In the genomic region with DNA sequence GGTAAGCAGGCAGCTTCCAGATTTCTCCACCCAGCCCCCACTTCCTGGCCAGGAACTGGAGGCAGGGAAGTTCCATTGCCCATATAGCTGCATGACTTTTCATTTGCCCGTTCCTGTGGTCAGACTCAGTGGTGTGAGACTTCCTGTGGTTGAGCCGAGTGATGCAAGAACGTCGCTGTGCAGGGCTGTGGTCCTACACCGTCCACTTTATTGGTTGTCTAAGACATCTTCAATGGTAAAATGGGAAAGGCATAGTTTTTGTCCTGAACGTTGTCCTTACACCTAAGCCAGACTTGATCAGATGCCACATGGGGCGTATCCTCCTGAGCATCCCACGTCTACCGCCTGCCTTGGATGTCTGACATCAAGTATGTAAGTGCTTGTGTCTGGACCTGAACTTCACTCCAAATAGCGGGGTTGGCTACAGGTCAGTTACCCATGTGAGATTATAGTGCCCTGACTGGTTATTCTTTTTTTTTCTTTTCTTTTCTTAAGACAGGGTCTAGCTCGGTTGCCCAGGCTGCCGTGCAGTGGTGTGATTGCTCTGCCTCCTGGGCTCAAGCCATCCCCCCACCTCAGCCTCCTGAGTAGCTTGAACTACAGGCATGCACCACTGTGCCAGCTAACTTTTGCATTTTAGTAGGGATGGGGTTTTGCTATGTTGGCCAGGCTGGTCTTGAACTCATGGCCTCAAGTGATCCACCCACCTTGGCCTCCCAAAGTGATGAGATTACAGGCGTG, we compare ENCODE assay signal across 8 cellular contexts. TPM values are rescaled to one million over a fixed set of nuclear protein-coding genes. Genes with fewer than 3 reads are reported as not detected.
DNase-seq lines count a peak whose midpoint lies in the region; TF ChIP-seq lines count a peak whose summit lies in the region.

No MANE protein-coding gene starts in this region.

- intact Hi-C loops in activated CD4-positive, alpha-beta T cell treated with anti-CD3 and anti-CD28 coated beads, Interleukin-2, amount 10 ng/mL, durations not matched to agents 24 days and 14 days (cut with micrococcal nuclease), result loop anchor here (5.0 kb wide), 4 partner anchors 70 to 1215 kb away; a partner anchor contains a TSS

- H3K27me3 Mint-ChIP-seq in activated CD4-positive, alpha-beta T cell treated with anti-CD3 and anti-CD28 coated beads, Interleukin-2, amount 10 ng/mL, durations not matched to agents 24 days and 14 days, result no peaks in the 10 kb centered on the region
- H3K27me3 Mint-ChIP-seq in HFFc6 (ENCODE audit: insufficient read depth) (no peaks in the 10 kb centered on the region; the same call in 1 of the 2 replicates), chondrocyte (ENCODE audit: low read depth) (peaks cover 9% of the 10 kb centered on the region), mesothelial cell of epicardium (ENCODE audit: low read depth) (peaks cover 52% of the 10 kb centered on the region)

- peak overlapping the region; percentile 53 for H3K4me3 Mint-ChIP-seq in activated CD4-positive, alpha-beta T cell treated with anti-CD3 and anti-CD28 coated beads, Interleukin-2, amount 10 ng/mL, durations not matched to agents 24 days and 14 days
- peak overlapping the region; percentile 45; the same call in 1 of the 2 replicates for H3K4me3 Mint-ChIP-seq in HFFc6
- H3K4me3 Mint-ChIP-seq in chondrocyte (ENCODE audit: unreplicated experiment), result no peak overlapping the region
- H3K4me3 Mint-ChIP-seq in mesothelial cell of epicardium, result no peak overlapping the region

- H3K4me1 Mint-ChIP-seq in activated CD4-positive, alpha-beta T cell treated with anti-CD3 and anti-CD28 coated beads, Interleukin-2, amount 10 ng/mL, durations not matched to agents 24 days and 14 days, result peaks cover 44% of the 10 kb centered on the region
- H3K4me1 Mint-ChIP-seq in HFFc6 (ENCODE audit: low read depth) (peaks cover 76% of the 10 kb centered on the region), chondrocyte (ENCODE audit: low read depth) (peaks cover 6% of the 10 kb centered on the region), mesothelial cell of epicardium (no peaks in the 10 kb centered on the region)

- peak overlapping the region; percentile 98 for H3K27ac Mint-ChIP-seq in activated CD4-positive, alpha-beta T cell treated with anti-CD3 and anti-CD28 coated beads, Interleukin-2, amount 10 ng/mL, durations not matched to agents 24 days and 14 days
- H3K27ac Mint-ChIP-seq in HFFc6 (peak overlapping the region; percentile 83), chondrocyte (ENCODE audit: unreplicated experiment) (peak overlapping the region; percentile 63), mesothelial cell of epicardium (no peak overlapping the region)

- peaks cover 6% of the 10 kb centered on the region for H3K36me3 Mint-ChIP-seq in activated CD4-positive, alpha-beta T cell treated with anti-CD3 and anti-CD28 coated beads, Interleukin-2, amount 10 ng/mL, durations not matched to agents 24 days and 14 days (ENCODE audit: low read depth)
- H3K36me3 Mint-ChIP-seq in HFFc6 (ENCODE audit: low read depth) (peaks cover 10% of the 10 kb centered on the region), chondrocyte (ENCODE audit: low read depth) (no peaks in the 10 kb centered on the region), mesothelial cell of epicardium (no peaks in the 10 kb centered on the region)

- H3K9me3 Mint-ChIP-seq in activated CD4-positive, alpha-beta T cell treated with anti-CD3 and anti-CD28 coated beads, Interleukin-2, amount 10 ng/mL, durations not matched to agents 24 days and 14 days, result no peaks in the 10 kb centered on the region
- H3K9me3 Mint-ChIP-seq in HFFc6, result no peaks in the 10 kb centered on the region; the same call in 1 of the 2 replicates
- no peaks in the 10 kb centered on the region for H3K9me3 Mint-ChIP-seq in chondrocyte (ENCODE audit: low read depth)
- peaks cover 3% of the 10 kb centered on the region for H3K9me3 Mint-ChIP-seq in mesothelial cell of epicardium

- TF ChIP-seq CTCF in HFFc6 (IDR thresholded peaks at IDR 0.05) (no peak), chondrocyte (IDR thresholded peaks at IDR 0.05) (no peak), mesothelial cell of epicardium (IDR thresholded peaks at IDR 0.05; ENCODE audit: unreplicated experiment) (no peak)

- peak; percentile 82 for DNase-seq in activated CD4-positive, alpha-beta T cell treated with anti-CD3 and anti-CD28 coated beads, Interleukin-2, amount 10 ng/mL, durations not matched to agents 24 days and 14 days
- no peak for DNase-seq in activated CD4-positive, alpha-beta T cell treated with anti-CD3 and anti-CD28 coated beads, Interleukin-2, amount 50 U/mL, for 1 hour
- DNase-seq in HFFc6, result peak; percentile 90
- DNase-seq in NOMO-1 treated with dmso at 0.1 percent for 144 hours (lab: John Stamatoyannopoulos, UW; ENCODE audit: unreplicated experiment), result peak; percentile 89
- DNase-seq in chondrocyte (ENCODE audit: low spot score), result no peak
- peak; percentile 67 for DNase-seq in stimulated activated CD8-positive, alpha-beta memory T cell treated with anti-CD3 and anti-CD28 coated beads, Interleukin-4, amount 100 ng/mL, for 48 hours
- no peak for DNase-seq in mesothelial cell of epicardium (ENCODE audit: low spot score in 2 of 2, unreplicated experiment in 2 of 2)
- no peak for DNase-seq in cerebellar cortex (ENCODE audit: low spot score)

RNA-seq across cellular contexts. Expression of a gene that starts 25.9 kb away (rescaled TPM):
- not detected in 2 replicates for total RNA-seq in activated CD4-positive, alpha-beta T cell treated with anti-CD3 and anti-CD28 coated beads, Interleukin-2, amount 10 ng/mL, durations not matched to agents 24 days and 14 days
- total RNA-seq in HFFc6 (2021; fragmentation: NEBNext Ultra II Directional; extraction: Animal tissue kit (Norgen Biotek cat#: 25700)), result not detected
- total RNA-seq in chondrocyte, result not detected in 3 replicates
- not detected in 3 replicates for total RNA-seq in mesothelial cell of epicardium

Comparison
In these comparisons a context has a peak if more than half of its experiments do, and no peak if none do; other contexts are left out.
1. DNase-seq: peak in activated CD4-positive, alpha-beta T cell treated with anti-CD3 and anti-CD28 coated beads, Interleukin-2, amount 10 ng/mL, durations not matched to agents 24 days and 14 days (single experiment), HFFc6 (single experiment), NOMO-1 treated with dmso at 0.1 percent for 144 hours (single experiment) and stimulated activated CD8-positive, alpha-beta memory T cell treated with anti-CD3 and anti-CD28 coated beads, Interleukin-4, amount 100 ng/mL, for 48 hours (single experiment); none in activated CD4-positive, alpha-beta T cell treated with anti-CD3 and anti-CD28 coated beads, Interleukin-2, amount 50 U/mL, for 1 hour (single experiment), chondrocyte (single experiment), mesothelial cell of epicardium (0 of 2) and cerebellar cortex (single experiment).
2. H3K4me3 Mint-ChIP-seq: peak in activated CD4-positive, alpha-beta T cell treated with anti-CD3 and anti-CD28 coated beads, Interleukin-2, amount 10 ng/mL, durations not matched to agents 24 days and 14 days (single experiment) and HFFc6 (single experiment); none in chondrocyte (single experiment) and mesothelial cell of epicardium (single experiment).